ENCODE assay signal across 24 cellular contexts in the genomic region with DNA sequence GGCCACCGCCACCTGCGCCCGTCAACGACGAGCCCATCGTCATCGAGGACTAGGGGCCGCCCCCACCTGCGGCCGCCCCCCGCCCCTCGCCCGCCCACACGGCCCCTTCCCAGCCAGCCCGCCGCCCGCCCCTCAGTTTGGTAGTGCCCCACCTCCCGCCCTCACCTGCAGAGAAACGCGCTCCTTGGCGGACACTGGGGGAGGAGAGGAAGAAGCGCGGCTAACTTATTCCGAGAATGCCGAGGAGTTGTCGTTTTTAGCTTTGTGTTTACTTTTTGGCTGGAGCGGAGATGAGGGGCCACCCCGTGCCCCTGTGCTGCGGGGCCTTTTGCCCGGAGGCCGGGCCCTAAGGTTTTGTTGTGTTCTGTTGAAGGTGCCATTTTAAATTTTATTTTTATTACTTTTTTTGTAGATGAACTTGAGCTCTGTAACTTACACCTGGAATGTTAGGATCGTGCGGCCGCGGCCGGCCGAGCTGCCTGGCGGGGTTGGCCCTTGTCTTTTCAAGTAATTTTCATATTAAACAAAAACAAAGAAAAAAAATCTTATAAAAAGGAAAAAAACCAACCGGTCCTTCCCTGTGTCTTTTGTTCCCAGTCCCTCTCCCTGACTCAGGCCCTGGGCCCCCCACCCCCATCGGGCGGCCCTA. TPM values are rescaled to one million over a fixed set of nuclear protein-coding genes. Genes with fewer than 3 reads are reported as not detected.
DNase-seq lines count a peak whose midpoint lies in the region; ATAC-seq and TF ChIP-seq lines count a peak whose summit lies in the region.
"Had no signal": no experiment of that assay in that cellular context is flagged by ENCODE, and none has a peak within 500 bp of the region (broad histone marks: within the 10 kb centered on the region; RNA-seq: fewer than 3 reads in every experiment).

No MANE protein-coding gene starts in this region.

- TF ChIP-seq CTCF in heart right ventricle (IDR thresholded peaks at IDR 0.05) (no peak), gastrocnemius medialis (IDR thresholded peaks at IDR 0.05 in 4 of 5, conservative IDR thresholded peaks at IDR 0.05 in 1 of 5) (no peak)

- no peak for ATAC-seq in heart right ventricle
- no peak for ATAC-seq in left ventricle myocardium superior
- no peak for ATAC-seq in GM18861 (IDR thresholded peaks at IDR 0.05; ENCODE audit: unreplicated experiment)
- no peak for ATAC-seq in gastrocnemius medialis
- ATAC-seq: left colon; mucosa of descending colon; stimulated activated naive CD8-positive, alpha-beta T cell treated with anti-CD3 and anti-CD28 coated beads, Interleukin-15, amount 100 ng/mL, for 72 hours had no signal

- no peak for DNase-seq in heart right ventricle
- no peak for DNase-seq in left ventricle myocardium superior
- DNase-seq in immature natural killer cell, result no peak
- DNase-seq in gastrocnemius medialis, result no peak
- DNase-seq: activated CD4-positive, alpha-beta T cell treated with anti-CD3 and anti-CD28 coated beads, Interleukin-2, amount 50 U/mL, for 4 hours; activated effector memory CD4-positive, alpha-beta T cell treated with anti-CD3 and anti-CD28 coated beads, Interleukin-2, amount 50 U/mL, for 16 hours; C1 segment of cervical spinal cord; esophagus squamous epithelium; Kasumi-1; left colon; mucosa of descending colon; NCI-H1048; NCI-H1930; stimulated activated CD4-positive, alpha-beta T cell treated with anti-CD3 and anti-CD28 coated beads, Interleukin-4, amount 100 ng/mL, for 24 hours; stimulated activated naive CD8-positive, alpha-beta T cell treated with anti-CD3 and anti-CD28 coated beads, Interleukin-15, amount 100 ng/mL, for 72 hours had no signal

- H3K9me3 Mint-ChIP-seq in immature natural killer cell, result no peaks in the 10 kb centered on the region
- H3K9me3 Mint-ChIP-seq: stimulated activated naive CD8-positive, alpha-beta T cell treated with anti-CD3 and anti-CD28 coated beads, Interleukin-15, amount 100 ng/mL, for 72 hours; WTC11 had no signal

- H3K27me3 Mint-ChIP-seq in immature natural killer cell (ENCODE audit: low read depth in 3 of 3), result peaks cover 0 to 4% (median 0%) of the 10 kb centered on the region in 3 donors

- peaks cover 0 to 2% of the 10 kb centered on the region in 2 donors for H3K4me1 Mint-ChIP-seq in immature natural killer cell
- H3K4me1 Mint-ChIP-seq: WTC11 had no signal

- H3K36me3 ChIP-seq in heart right ventricle, result peaks cover 0 to 40% (median 0%) of the 10 kb centered on the region in 9 donors
- H3K36me3 ChIP-seq in mesodermal cell (ENCODE audit: control insufficient read depth, insufficient read depth, low read length), result peaks cover 40% of the 10 kb centered on the region
- peaks cover 5% of the 10 kb centered on the region for H3K36me3 ChIP-seq in urinary bladder (ENCODE audit: insufficient read depth)
- H3K36me3 ChIP-seq in gastrocnemius medialis, result peaks cover 0 to 6% of the 10 kb centered on the region in 2 donors

- no peak overlapping the region for H3K27ac Mint-ChIP-seq in immature natural killer cell
- H3K27ac Mint-ChIP-seq: WTC11 had no signal

- H3K27ac ChIP-seq in heart right ventricle, result peak overlapping the region; percentile 80 to 100 (median 100)
- H3K27ac ChIP-seq in cingulate gyrus (ENCODE audit: low read depth, low read length), result peak overlapping the region; percentile 39
- peak overlapping the region; percentile 57 for H3K27ac ChIP-seq in mesodermal cell (ENCODE audit: low read depth, low read length, severe bottlenecking)
- H3K27ac ChIP-seq in urinary bladder (ENCODE audit: low read depth), result peak overlapping the region; percentile 48
- H3K27ac ChIP-seq in gastrocnemius medialis, result no peak overlapping the region
- H3K27ac ChIP-seq: PC-9 had no signal

- H3K4me1 ChIP-seq in heart right ventricle, result peaks cover 62 to 86% (median 74%) of the 10 kb centered on the region in 9 donors
- peaks cover 32% of the 10 kb centered on the region for H3K4me1 ChIP-seq in mesodermal cell (ENCODE audit: control insufficient read depth, insufficient read depth, low read length, poor library complexity, severe bottlenecking)
- peaks cover 2% of the 10 kb centered on the region for H3K4me1 ChIP-seq in urinary bladder (ENCODE audit: insufficient read depth)
- peaks cover 45 to 55% of the 10 kb centered on the region in 2 donors for H3K4me1 ChIP-seq in gastrocnemius medialis

- H3K4me3 ChIP-seq in heart right ventricle (peak overlapping the region in 6 of 10 donors; percentile 4 to 29 (median 11)), mesodermal cell (ENCODE audit: extremely low read depth, insufficient read depth, low read length, poor library complexity, severe bottlenecking) (no peak overlapping the region), urinary bladder (ENCODE audit: low read depth, low read length) (no peak overlapping the region), gastrocnemius medialis (no peak overlapping the region)
- H3K4me3 ChIP-seq: esophagus squamous epithelium, mucosa of descending colon, PC-9 had no signal

- in situ Hi-C loops in gastrocnemius medialis (cut with MboI; ENCODE audit: low sequenced_read_pairs in 4 of 4), result no loop called here

- no peaks in the 10 kb centered on the region for H3K9me3 ChIP-seq in heart right ventricle
- no peaks in the 10 kb centered on the region for H3K9me3 ChIP-seq in mesodermal cell (ENCODE audit: control insufficient read depth, low read length)
- no peaks in the 10 kb centered on the region for H3K9me3 ChIP-seq in gastrocnemius medialis
- H3K9me3 ChIP-seq: esophagus squamous epithelium, mucosa of descending colon had no signal

- peaks cover 0 to 20% (median 0%) of the 10 kb centered on the region in 7 donors for H3K27me3 ChIP-seq in heart right ventricle
- H3K27me3 ChIP-seq in gastrocnemius medialis, result peaks cover 0 to 4% (median 0%) of the 10 kb centered on the region in 3 donors

- no peaks in the 10 kb centered on the region for H3K36me3 Mint-ChIP-seq in immature natural killer cell
- H3K36me3 Mint-ChIP-seq: WTC11 had no signal

- TF ChIP-seq POLR2A in gastrocnemius medialis (IDR thresholded peaks at IDR 0.05), result no peak

- H3K4me3 Mint-ChIP-seq in immature natural killer cell, result no peak overlapping the region
- H3K4me3 Mint-ChIP-seq: stimulated activated naive CD8-positive, alpha-beta T cell treated with anti-CD3 and anti-CD28 coated beads, Interleukin-15, amount 100 ng/mL, for 72 hours; WTC11 had no signal

- intact Hi-C loops in heart right ventricle (cut with DNase I) (loop anchor here in 1 of 10 donors (2.0 kb wide), 1 partner anchor 21 kb away; the partner anchor contains the start of gene TEDC1), left ventricle myocardium superior (cut with micrococcal nuclease) (no loop called here), gastrocnemius medialis (cut with DNase I; ENCODE audit: low total_unique reads) (no loop called here)

- WGBS in heart right ventricle, 2 donors, result 60 to 71% methylated on average over 32 to 41 of the region's 41 CpGs
- WGBS in mesodermal cell (ENCODE audit: insufficient coverage in 2 of 2), 2 experiments, result 89 to 94% methylated on average over 17 to 18 of the region's 41 CpGs
- WGBS in urinary bladder, result 67% methylated on average over 41 of the region's 41 CpGs

RNA-seq across cellular contexts. Expression of gene CRIP2, which starts 4.3 kb away (rescaled TPM):
- total RNA-seq in heart right ventricle, result 1,000 to 10,000 TPM in 3 of 10 donors, 100 to 1,000 TPM in 7; 731 to 1,223 (median 884) TPM
- polyA plus RNA-seq in heart right ventricle, result 1,000 to 10,000 TPM; 1,120 to 1,194 TPM
- 1,036 TPM for total RNA-seq in left ventricle myocardium superior
- 108 TPM for polyA plus RNA-seq in mesodermal cell (2013, experiment 1 of 2)
- 76.1 TPM for polyA plus RNA-seq in mesodermal cell (2013, experiment 2 of 2)
- total RNA-seq in urinary bladder, result 53.7 TPM
- 245 TPM for polyA plus RNA-seq in urinary bladder
- 10 to 100 TPM in 2 of 3 donors, 1 to 10 TPM in 1; 5.7 to 30.2 (median 18.1) TPM for polyA plus RNA-seq in immature natural killer cell
- total RNA-seq in gastrocnemius medialis, result 10 to 100 TPM; 31.4 to 47.1 (median 38.8) TPM

RNA-seq across cellular contexts. Expression of gene CRIP1, which starts 16.4 kb away (rescaled TPM):
- total RNA-seq in heart right ventricle (100 to 1,000 TPM in 1 of 10 donors, 10 to 100 TPM in 9; 34.0 to 131 (median 51.0) TPM), left ventricle myocardium superior (59.4 TPM), urinary bladder (9.4 TPM), gastrocnemius medialis (1 to 10 TPM; 2.6 to 7.6 (median 5.3) TPM)
- polyA plus RNA-seq in heart right ventricle (100 to 1,000 TPM; 149 to 170 TPM), urinary bladder (92.4 TPM), immature natural killer cell (1,000 to 10,000 TPM in 1 of 3 donors, 100 to 1,000 TPM in 2; 921 to 1,915 (median 940) TPM)
- polyA plus RNA-seq in mesodermal cell (2013, experiment 1 of 2), result 50.0 TPM
- polyA plus RNA-seq in mesodermal cell (2013, experiment 2 of 2), result 33.7 TPM
- total RNA-seq: bronchial epithelial cell, SK-MEL-5 had no signal

RNA-seq across cellular contexts. Expression of gene TEDC1, which starts 20.8 kb away (rescaled TPM):
- total RNA-seq in heart right ventricle, result 1 to 10 TPM; 2.3 to 5.2 (median 4.2) TPM
- polyA plus RNA-seq in heart right ventricle, result 10 to 100 TPM in 1 of 2 donors, 1 to 10 TPM in 1; 8.4 to 10.0 TPM
- 5.1 TPM for total RNA-seq in left ventricle myocardium superior
- 11.7 TPM for polyA plus RNA-seq in mesodermal cell (2013, experiment 1 of 2)
- polyA plus RNA-seq in mesodermal cell (2013, experiment 2 of 2), result 12.2 TPM
- total RNA-seq in urinary bladder, result 4.2 TPM
- polyA plus RNA-seq in urinary bladder, result 10.6 TPM
- 10 to 100 TPM; 11.4 to 20.3 (median 15.9) TPM for polyA plus RNA-seq in immature natural killer cell
- 1 to 10 TPM in 2 of 4 donors, under 1 TPM in 2; 0.97 to 4.2 (median 2.2) TPM for total RNA-seq in gastrocnemius medialis

RNA-seq across cellular contexts. Expression of gene MTA1, which starts 50.7 kb away (rescaled TPM):
- total RNA-seq in heart right ventricle (100 to 1,000 TPM; 104 to 209 (median 133) TPM), left ventricle myocardium superior (201 TPM), urinary bladder (51.5 TPM), gastrocnemius medialis (10 to 100 TPM; 18.2 to 30.8 (median 28.2) TPM)
- polyA plus RNA-seq in heart right ventricle (100 to 1,000 TPM in 1 of 2 donors, 10 to 100 TPM in 1; 94.4 to 250 TPM), urinary bladder (67.3 TPM), immature natural killer cell (1 to 10 TPM in 2 of 3 donors, under 1 TPM in 1; 0.82 to 3.0 (median 2.8) TPM)
- polyA plus RNA-seq in mesodermal cell (2013, experiment 1 of 2), result 127 TPM
- polyA plus RNA-seq in mesodermal cell (2013, experiment 2 of 2), result 124 TPM

RNA-seq across cellular contexts. Expression of gene TMEM121, which starts 56.1 kb away (rescaled TPM):
- 1 to 10 TPM in 8 of 10 donors, under 1 TPM in 2; 0.93 to 2.3 (median 1.7) TPM for total RNA-seq in heart right ventricle
- polyA plus RNA-seq in heart right ventricle, result 1 to 10 TPM; 1.3 to 2.6 TPM
- 4.0 TPM for total RNA-seq in left ventricle myocardium superior
- polyA plus RNA-seq in mesodermal cell (2013, experiment 1 of 2), result 6.6 TPM
- 4.8 TPM for polyA plus RNA-seq in mesodermal cell (2013, experiment 2 of 2)
- 1.3 TPM for total RNA-seq in urinary bladder
- 6.7 TPM for polyA plus RNA-seq in urinary bladder
- polyA plus RNA-seq in immature natural killer cell, result 1 to 10 TPM in 2 of 3 donors, not detected in 1; 1.1 to 1.4 TPM
- 1 to 10 TPM in 2 of 4 donors, not detected in 2; 1.1 to 1.2 TPM for total RNA-seq in gastrocnemius medialis
- total RNA-seq: H1 had no signal

Comparison
In these comparisons a context has a peak if more than half of its experiments do, and no peak if none do; other contexts are left out.
1. H3K27ac ChIP-seq: peak in heart right ventricle (10 of 10), cingulate gyrus (single experiment), mesodermal cell (single experiment) and urinary bladder (single experiment); none in gastrocnemius medialis (0 of 4).
2. H3K4me3 ChIP-seq: peak in heart right ventricle (6 of 10); none in mesodermal cell (single experiment), urinary bladder (single experiment) and gastrocnemius medialis (0 of 4).
3. RNA of gene CRIP2, which starts 4.3 kb away (total RNA-seq): 1,036 TPM in left ventricle myocardium superior (single experiment) and 731 to 1,223 TPM in heart right ventricle; 53.7 TPM in urinary bladder (single experiment) and 31.4 to 47.1 TPM in gastrocnemius medialis; every median in the first group is over 10 times any median in the second.